8 cellular contexts compared by ENCODE assay signal in the genomic region with DNA sequence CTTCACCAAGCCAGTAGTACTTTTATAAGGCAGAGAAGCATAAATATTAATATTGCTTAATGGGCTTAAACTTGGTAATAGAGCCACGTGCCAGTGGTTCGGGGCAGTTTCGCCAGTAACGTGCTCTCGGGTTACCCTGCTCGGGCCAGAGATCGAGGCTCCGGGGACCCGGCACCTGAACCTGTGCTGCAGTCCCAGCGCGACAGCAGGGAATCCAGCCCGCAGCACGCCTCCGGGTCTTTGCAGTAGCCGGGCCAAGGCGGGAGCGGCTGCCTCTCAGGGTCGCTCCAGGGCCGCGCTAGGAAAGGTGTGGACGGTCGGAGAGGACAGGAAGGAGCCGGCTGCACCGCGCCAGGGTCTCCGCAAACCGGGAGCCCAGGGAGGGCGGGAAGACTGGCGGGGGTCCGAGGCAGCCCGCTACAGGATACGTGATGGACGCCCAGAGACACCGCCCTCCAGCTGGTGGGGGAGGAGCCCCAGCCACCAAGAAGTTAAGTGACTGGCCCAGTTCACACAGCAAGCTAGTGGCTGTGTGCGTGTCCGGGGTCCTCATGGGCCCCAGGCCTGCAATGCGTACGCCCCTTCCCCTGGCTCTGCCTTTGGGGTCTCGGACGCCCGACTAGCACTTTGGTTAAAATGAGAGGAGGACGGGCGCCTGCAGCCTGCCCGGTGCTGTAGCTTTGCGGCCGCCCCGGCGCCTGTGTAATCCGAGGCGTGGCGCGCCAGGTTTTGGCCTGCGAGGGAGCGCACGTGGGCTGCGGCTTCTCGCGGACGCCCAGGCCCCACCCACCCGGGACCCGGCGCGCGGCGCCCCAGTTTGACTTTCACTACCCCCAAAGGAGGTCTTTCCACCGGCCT. TPM values are rescaled to one million over a fixed set of nuclear protein-coding genes. Genes with fewer than 3 reads are reported as not detected.
DNase-seq lines count a peak whose midpoint lies in the region; FAIRE-seq and TF ChIP-seq lines count a peak whose summit lies in the region.

No MANE protein-coding gene starts in this region.

- peak overlapping the region; percentile 32 for H2AK5ac ChIP-seq in neuronal stem cell (ENCODE audit: low read depth, low read length)

- H2BK15ac ChIP-seq in neuronal stem cell (ENCODE audit: low read length), result peak overlapping the region; percentile 21

- H3K27me3 ChIP-seq in neuronal stem cell (ENCODE audit: control insufficient read depth in 3 of 3, insufficient read depth in 3 of 3, low read depth in 1 of 3, low read length in 3 of 3), result peaks cover 14 to 45% (median 36%) of the 10 kb centered on the region in 3 experiments
- H3K27me3 ChIP-seq in subcutaneous abdominal adipose tissue (ENCODE audit: control insufficient read depth in 5 of 5, insufficient read depth in 4 of 5, low read length in 5 of 5), result no peaks in the 10 kb centered on the region

- H3K9me3 ChIP-seq in ES-I3 (ENCODE audit: control insufficient read depth, insufficient read depth, low read length) (no peaks in the 10 kb centered on the region), neuronal stem cell (replicated peaks in 1 of 2; ENCODE audit: control insufficient read depth in 2 of 2, insufficient read depth in 1 of 2, low read depth in 1 of 2, low read length in 2 of 2) (no peaks in the 10 kb centered on the region), subcutaneous abdominal adipose tissue (ENCODE audit: control insufficient read depth in 5 of 5, low read length in 5 of 5) (no peaks in the 10 kb centered on the region)

- H3K4ac ChIP-seq in neuronal stem cell (ENCODE audit: low read length), result no peak overlapping the region

- H2BK5ac ChIP-seq in neuronal stem cell (ENCODE audit: low read length), result peak overlapping the region; percentile 83

- H3K14ac ChIP-seq in neuronal stem cell (ENCODE audit: low read length), result peak overlapping the region; percentile 86

- no peak overlapping the region for H4K91ac ChIP-seq in neuronal stem cell (ENCODE audit: low read depth, low read length, poor library complexity)

- H3K4me1 ChIP-seq in ES-I3 (ENCODE audit: insufficient read depth, low read length) (peaks cover 9% of the 10 kb centered on the region; the same call in 1 of the 2 replicates), neuronal stem cell (ENCODE audit: control insufficient read depth in 2 of 2, insufficient read depth in 1 of 2, low read depth in 1 of 2, low read length in 2 of 2) (peaks cover 2 to 5% of the 10 kb centered on the region in 2 donors), subcutaneous abdominal adipose tissue (ENCODE audit: control insufficient read depth in 5 of 5, insufficient read depth in 5 of 5, low read length in 5 of 5) (peaks cover 3 to 46% (median 35%) of the 10 kb centered on the region in 5 donors)

- H3K9ac ChIP-seq in ES-I3 (ENCODE audit: low read depth, low read length) (peak overlapping the region; percentile 79), neuronal stem cell (ENCODE audit: low read depth, low read length, poor library complexity) (peak overlapping the region; percentile 78), subcutaneous abdominal adipose tissue (ENCODE audit: low read length in 5 of 5) (peak overlapping the region in 4 of 5 donors; percentile 75 to 92 (median 84))

- H2AFZ ChIP-seq in neuronal stem cell (ENCODE audit: low read length), result peak overlapping the region; percentile 100

- DNase-seq in H54 (ENCODE audit: insufficient read length, low spot score), result peak; percentile 55
- peak; percentile 62 for DNase-seq in LNCaP clone FGC (ENCODE audit: low read depth)
- peak; percentile 82 to 87 for DNase-seq in SHP77 (lab: John Stamatoyannopoulos, UW)
- DNase-seq in activated gamma-delta T cell treated with anti-CD3 and anti-CD28 coated beads, Interleukin-2, amount 50 U/mL, for 16 hours (ENCODE audit: low read depth), result peak; percentile 78
- DNase-seq in foreskin melanocyte, result peak; percentile 82
- peak; percentile 77 for DNase-seq in neuronal stem cell (ENCODE audit: low spot score)

- peak; percentile 43; the same call in 1 of the 2 replicates for TF ChIP-seq POLR2A in H54 (IDR thresholded peaks at IDR 0.05; ENCODE audit: low read depth, low read length)

- FAIRE-seq in H54 (lab: Jason Lieb, UNC), result no peak

- H3K36me3 ChIP-seq in ES-I3 (ENCODE audit: insufficient read depth, low read length) (no peaks in the 10 kb centered on the region), neuronal stem cell (replicated peaks in 1 of 2; ENCODE audit: control insufficient read depth in 2 of 2, insufficient read depth in 2 of 2, low read length in 2 of 2) (no peaks in the 10 kb centered on the region), subcutaneous abdominal adipose tissue (ENCODE audit: control insufficient read depth in 5 of 5, insufficient read depth in 5 of 5, low read length in 5 of 5) (no peaks in the 10 kb centered on the region)

- peak overlapping the region; percentile 99 for H3K4me2 ChIP-seq in neuronal stem cell (ENCODE audit: insufficient read depth, low read length, poor library complexity, severe bottlenecking)

- peak overlapping the region; percentile 41 for H2BK12ac ChIP-seq in neuronal stem cell (ENCODE audit: low read length)

- H3K4me3 ChIP-seq in LNCaP clone FGC (ENCODE audit: low read depth, low read length) (peak overlapping the region; percentile 84), neuronal stem cell (ENCODE audit: low read length in 2 of 2) (peak overlapping the region; percentile 84 to 90), subcutaneous abdominal adipose tissue (ENCODE audit: low read depth in 1 of 5, low read length in 5 of 5) (peak overlapping the region; percentile 71 to 95 (median 90))

- TF ChIP-seq CTCF in LNCaP clone FGC (IDR thresholded peaks at IDR 0.05; ENCODE audit: control insufficient read depth, extremely low read depth, insufficient read depth), result peak; percentile 9; the same call in 1 of the 2 replicates

- peak overlapping the region; percentile 71 for H3K23ac ChIP-seq in neuronal stem cell (ENCODE audit: low read depth, low read length, poor library complexity)

- H3K18ac ChIP-seq in neuronal stem cell (ENCODE audit: low read length), result peak overlapping the region; percentile 91

- no peaks in the 10 kb centered on the region for H3K79me1 ChIP-seq in neuronal stem cell (ENCODE audit: low read depth, low read length)

- H3K27ac ChIP-seq in neuronal stem cell (replicated peaks; ENCODE audit: low read length) (peak overlapping the region; percentile 27), subcutaneous abdominal adipose tissue (ENCODE audit: low read depth, low read length) (peak overlapping the region; percentile 80)

- H2BK120ac ChIP-seq in neuronal stem cell (ENCODE audit: low read depth, low read length), result no peak overlapping the region

- no CpG with 5 or more reads among the region's 66 CpGs for WGBS in neuronal stem cell (ENCODE audit: extremely low coverage in 2 of 2, insufficient read length in 2 of 2, insufficient replicate concordance in 1 of 2), 2 donors

- no peak overlapping the region for H4K8ac ChIP-seq in neuronal stem cell (ENCODE audit: low read depth, low read length)

RNA-seq across cellular contexts. Expression of a gene that starts 1.2 kb away (rescaled TPM):
- polyA plus RNA-seq in neuronal stem cell (2013, experiment 1 of 2), result 2.8 TPM
- 3.8 TPM for polyA plus RNA-seq in neuronal stem cell (2013, experiment 2 of 2)

Comparison
In these comparisons a context has a peak if more than half of its experiments do, and no peak if none do; other contexts are left out.
1. Peak in every context shown above with its lines: DNase-seq, H3K4me3 ChIP-seq and H3K27ac ChIP-seq.